Comparison of ENCODE assay signal across 8 cellular contexts in genomic region chr12:575948-576612, GRCh38.
DNase-seq lines count a peak whose midpoint lies in the region; ATAC-seq and TF ChIP-seq lines count a peak whose summit lies in the region.

No MANE protein-coding gene starts in this region.

- H3K36me3 Mint-ChIP-seq in activated CD4-positive, alpha-beta T cell treated with anti-CD3 and anti-CD28 coated beads, Interleukin-2, amount 10 ng/mL, durations not matched to agents 7 days and 5 days (ENCODE audit: low read depth): peaks cover 13% of the 10 kb centered on the region
- H3K36me3 Mint-ChIP-seq in dendritic cell treated with granulocyte-macrophage colony-stimulating factor and Interleukin-4, amounts not matched to agents 40 ng/mL and 50 ng/mL, for 4 days (ENCODE audit: low read depth): no peaks in the 10 kb centered on the region

- H3K4me3 Mint-ChIP-seq in activated CD4-positive, alpha-beta T cell treated with anti-CD3 and anti-CD28 coated beads, Interleukin-2, amount 10 ng/mL, durations not matched to agents 7 days and 5 days: no peak overlapping the region
- H3K4me3 Mint-ChIP-seq in dendritic cell treated with granulocyte-macrophage colony-stimulating factor and Interleukin-4, amounts not matched to agents 40 ng/mL and 50 ng/mL, for 4 days: peak overlapping the region; percentile 66

- no peaks in the 10 kb centered on the region for H3K27me3 Mint-ChIP-seq in activated CD4-positive, alpha-beta T cell treated with anti-CD3 and anti-CD28 coated beads, Interleukin-2, amount 10 ng/mL, durations not matched to agents 7 days and 5 days
- peaks cover 2% of the 10 kb centered on the region for H3K27me3 Mint-ChIP-seq in dendritic cell treated with granulocyte-macrophage colony-stimulating factor and Interleukin-4, amounts not matched to agents 40 ng/mL and 50 ng/mL, for 4 days

- no peaks in the 10 kb centered on the region for H3K9me3 ChIP-seq in right lobe of liver

- peak; percentile 99 to 100 (median 100) for TF ChIP-seq CTCF in right lobe of liver (IDR thresholded peaks at IDR 0.05)

- peaks cover 48% of the 10 kb centered on the region for H3K4me1 Mint-ChIP-seq in activated CD4-positive, alpha-beta T cell treated with anti-CD3 and anti-CD28 coated beads, Interleukin-2, amount 10 ng/mL, durations not matched to agents 7 days and 5 days
- peaks cover 33% of the 10 kb centered on the region for H3K4me1 Mint-ChIP-seq in dendritic cell treated with granulocyte-macrophage colony-stimulating factor and Interleukin-4, amounts not matched to agents 40 ng/mL and 50 ng/mL, for 4 days (ENCODE audit: low read depth)

- H3K36me3 ChIP-seq in right lobe of liver: no peaks in the 10 kb centered on the region

- no peaks in the 10 kb centered on the region for H3K27me3 ChIP-seq in right lobe of liver

- WGBS in right lobe of liver (ENCODE audit: insufficient coverage, low coverage, low lambda C conversion rate, missing lambda C conversion rate): 2% methylated on average over 18 of the region's 39 CpGs

- ATAC-seq in HG03045 (IDR thresholded peaks at IDR 0.05; ENCODE audit: unreplicated experiment) (peak; percentile 65), right lobe of liver (peak; percentile 74 to 91 (median 88)), HG02884 (IDR thresholded peaks at IDR 0.05; ENCODE audit: unreplicated experiment) (no peak)

- CTCF ChIA-PET in activated CD4-positive, alpha-beta T cell treated with anti-CD3 and anti-CD28 coated beads, Interleukin-2, amount 10 ng/mL, durations not matched to agents 7 days and 5 days (lab: Charles Lee): interaction anchor here (0.7 to 6.5 kb wide), 55 partner anchors 10 to 440 kb away, joined by 3 to 91 read pairs (median 4); partner anchors contain the start of genes KDM5A, RAD52 and WNK1

- peak overlapping the region in 1 of 3 donors; percentile 20 for H3K4me3 ChIP-seq in right lobe of liver

- H3K9me3 Mint-ChIP-seq in activated CD4-positive, alpha-beta T cell treated with anti-CD3 and anti-CD28 coated beads, Interleukin-2, amount 10 ng/mL, durations not matched to agents 7 days and 5 days: peaks cover 4% of the 10 kb centered on the region
- H3K9me3 Mint-ChIP-seq in dendritic cell treated with granulocyte-macrophage colony-stimulating factor and Interleukin-4, amounts not matched to agents 40 ng/mL and 50 ng/mL, for 4 days: no peaks in the 10 kb centered on the region

- peak overlapping the region; percentile 38 to 67 (median 57) for H3K27ac ChIP-seq in right lobe of liver

- H3K4me1 ChIP-seq in right lobe of liver: peaks cover 0 to 54% (median 14%) of the 10 kb centered on the region in 4 donors

- DNase-seq in GM03348 (ENCODE audit: low spot score) (peak; percentile 94), NCI-H510A (lab: John Stamatoyannopoulos, UW) (peak; percentile 43), right lobe of liver (peak; percentile 84 to 89 (median 86))
- DNase-seq in activated CD4-positive, alpha-beta T cell treated with anti-CD3 and anti-CD28 coated beads, Interleukin-2, amount 10 ng/mL, durations not matched to agents 7 days and 5 days: peak; percentile 80
- peak; percentile 80 to 87 for DNase-seq in stimulated activated CD4-positive, alpha-beta T cell treated with anti-CD3 and anti-CD28 coated beads, Interleukin-4, amount 100 ng/mL, for 48 hours (ENCODE audit: low read depth in 2 of 2)

- intact Hi-C loops in dendritic cell treated with granulocyte-macrophage colony-stimulating factor and Interleukin-4, amounts not matched to agents 40 ng/mL and 50 ng/mL, for 4 days (cut with micrococcal nuclease): loop anchor here (2.0 to 5.0 kb wide), 4 partner anchors 36 to 237 kb away; no protein-coding TSS in a partner anchor
- intact Hi-C loops in right lobe of liver (cut with DNase I): no loop called here

- POLR2A ChIA-PET in activated CD4-positive, alpha-beta T cell treated with anti-CD3 and anti-CD28 coated beads, Interleukin-2, amount 10 ng/mL, durations not matched to agents 7 days and 5 days (lab: Charles Lee): interaction anchor here (0.5 to 1.2 kb wide), 6 partner anchors 24 to 436 kb away, joined by 3 to 4 read pairs (median 3); no protein-coding TSS in a partner anchor

- TF ChIP-seq POLR2A in right lobe of liver (IDR thresholded peaks at IDR 0.05): peak; percentile 17

- peak overlapping the region; percentile 80 for H3K27ac Mint-ChIP-seq in activated CD4-positive, alpha-beta T cell treated with anti-CD3 and anti-CD28 coated beads, Interleukin-2, amount 10 ng/mL, durations not matched to agents 7 days and 5 days
- peak overlapping the region; percentile 85 for H3K27ac Mint-ChIP-seq in dendritic cell treated with granulocyte-macrophage colony-stimulating factor and Interleukin-4, amounts not matched to agents 40 ng/mL and 50 ng/mL, for 4 days

Comparison
In these comparisons a context has a peak if more than half of its experiments do, and no peak if none do; other contexts are left out.
1. DNase-seq: peak in every context shown above with its lines; median percentile 94 in GM03348; 86 in right lobe of liver; 84 in stimulated activated CD4-positive, alpha-beta T cell treated with anti-CD3 and anti-CD28 coated beads, Interleukin-4, amount 100 ng/mL, for 48 hours; 80 in activated CD4-positive, alpha-beta T cell treated with anti-CD3 and anti-CD28 coated beads, Interleukin-2, amount 10 ng/mL, durations not matched to agents 7 days and 5 days; 43 in NCI-H510A.